25 cellular contexts compared by ENCODE assay signal in the genomic region with DNA sequence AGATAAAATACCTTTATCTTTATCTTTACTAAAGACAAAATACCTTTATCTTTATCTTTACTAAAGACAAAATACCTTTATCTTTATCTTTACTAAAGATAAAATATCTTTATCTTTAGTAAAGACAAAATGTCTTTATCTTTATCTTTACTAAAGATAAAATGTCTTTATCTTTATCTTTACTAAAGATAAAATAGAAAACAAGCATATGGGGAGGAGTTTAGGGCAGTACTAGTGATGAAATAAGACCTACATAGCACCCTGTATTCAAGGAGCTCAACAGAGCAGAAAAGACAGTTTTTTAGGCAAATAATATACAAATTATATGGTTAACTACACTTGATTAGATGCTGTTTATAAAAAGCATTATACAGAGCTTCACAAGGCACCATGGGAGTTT. TPM values are rescaled to one million over a fixed set of nuclear protein-coding genes. Genes with fewer than 3 reads are reported as not detected.
"Had no signal": no experiment of that assay in that cellular context is flagged by ENCODE, and none has a peak within 500 bp of the region (broad histone marks: within the 10 kb centered on the region; RNA-seq: fewer than 3 reads in every experiment).

No MANE protein-coding gene starts in this region.

- H3K4me3 ChIP-seq: adrenal gland, ascending aorta, mucosa of descending colon, neural progenitor cell, sigmoid colon, smooth muscle cell, testis, vagina had no signal

- DNase-seq: adrenal gland, brain microvascular endothelial cell, caudate nucleus, left cardiac atrium, mucosa of descending colon, retina, sigmoid colon, testis had no signal

- ATAC-seq: stimulated activated memory B cell treated with anti-CD40 and anti-IgM and Interleukin-4, amounts not matched to agents 10 μg/mL and 1 μg/mL and 100 μg/mL, for 72 hours had no signal

- H3K36me3 ChIP-seq: adrenal gland, ascending aorta, brain microvascular endothelial cell, neural progenitor cell, sigmoid colon, vagina had no signal

- H3K27me3 Mint-ChIP-seq: activated CD4-positive, alpha-beta memory T cell treated with anti-CD3 and anti-CD28 coated beads, Interleukin-2, amount 10 ng/mL, durations not matched to agents 7 days and 5 days; activated CD4-positive, alpha-beta T cell treated with anti-CD3 and anti-CD28 coated beads, Interleukin-2, amount 10 ng/mL, durations not matched to agents 24 days and 14 days; activated naive CD8-positive, alpha-beta T cell; stimulated activated memory B cell treated with anti-CD40 and anti-IgM and Interleukin-4, amounts not matched to agents 10 μg/mL and 1 μg/mL and 100 μg/mL, for 72 hours had no signal

- H3K27me3 ChIP-seq: adrenal gland, ascending aorta, brain microvascular endothelial cell, sigmoid colon, testis, vagina had no signal

- H3K9me3 ChIP-seq: adrenal gland, ascending aorta, mucosa of descending colon, sigmoid colon, testis, vagina had no signal

- H3K36me3 Mint-ChIP-seq: activated naive CD8-positive, alpha-beta T cell; memory B cell; neural progenitor cell; stimulated activated memory B cell treated with anti-CD40 and anti-IgM and Interleukin-4, amounts not matched to agents 10 μg/mL and 1 μg/mL and 100 μg/mL, for 72 hours; type B pancreatic cell had no signal

- H3K4me1 ChIP-seq: neural progenitor cell, sigmoid colon, testis, vagina had no signal

- H3K9me3 Mint-ChIP-seq: activated CD4-positive, alpha-beta memory T cell treated with anti-CD3 and anti-CD28 coated beads, Interleukin-2, amount 10 ng/mL, durations not matched to agents 7 days and 5 days; memory B cell; neural progenitor cell; stimulated activated memory B cell treated with anti-CD40 and anti-IgM and Interleukin-4, amounts not matched to agents 10 μg/mL and 1 μg/mL and 100 μg/mL, for 72 hours; T-helper 2 cell treated with Interferon-gamma antibody and Interleukin-4, amounts not matched to agents 5 μg/mL and 100 μg/mL, for 36 hours; type B pancreatic cell had no signal

- H3K4me3 Mint-ChIP-seq: activated CD4-positive, alpha-beta memory T cell treated with anti-CD3 and anti-CD28 coated beads, Interleukin-2, amount 10 ng/mL, durations not matched to agents 7 days and 5 days; activated CD4-positive, alpha-beta T cell treated with anti-CD3 and anti-CD28 coated beads, Interleukin-2, amount 10 ng/mL, durations not matched to agents 24 days and 14 days; memory B cell; neural progenitor cell; stimulated activated memory B cell treated with anti-CD40 and anti-IgM and Interleukin-4, amounts not matched to agents 10 μg/mL and 1 μg/mL and 100 μg/mL, for 72 hours; type B pancreatic cell had no signal

- H3K27ac ChIP-seq: adrenal gland, ascending aorta, brain microvascular endothelial cell, neural progenitor cell, sigmoid colon, testis, vagina, VCaP had no signal

- H3K27ac Mint-ChIP-seq: activated CD4-positive, alpha-beta T cell treated with anti-CD3 and anti-CD28 coated beads, Interleukin-2, amount 10 ng/mL, durations not matched to agents 24 days and 14 days; memory B cell; neural progenitor cell; progenitor cell of endocrine pancreas; stimulated activated memory B cell treated with anti-CD40 and anti-IgM and Interleukin-4, amounts not matched to agents 10 μg/mL and 1 μg/mL and 100 μg/mL, for 72 hours; type B pancreatic cell had no signal

- H3K4me1 Mint-ChIP-seq: neural progenitor cell had no signal

RNA-seq across cellular contexts. Expression of gene ANKRD22, which starts 19.3 kb away (rescaled TPM):
- total RNA-seq: activated CD4-positive, alpha-beta T cell treated with anti-CD3 and anti-CD28 coated beads, Interleukin-2, amount 10 ng/mL, durations not matched to agents 24 days and 14 days; ascending aorta; dermis microvascular lymphatic vessel endothelial cell; fibroblast of villous mesenchyme; left cardiac atrium; progenitor cell of endocrine pancreas; sigmoid colon had no signal

RNA-seq across cellular contexts. Expression of gene LIPM, which starts 29.8 kb away (rescaled TPM):
- total RNA-seq: activated CD4-positive, alpha-beta memory T cell treated with anti-CD3 and anti-CD28 coated beads, Interleukin-2, amount 10 ng/mL, durations not matched to agents 7 days and 5 days; activated CD4-positive, alpha-beta T cell treated with anti-CD3 and anti-CD28 coated beads, Interleukin-2, amount 10 ng/mL, durations not matched to agents 24 days and 14 days; adrenal gland; ascending aorta; dermis microvascular lymphatic vessel endothelial cell; epithelial cell of proximal tubule; fibroblast of villous mesenchyme; mucosa of descending colon; osteoblast; progenitor cell of endocrine pancreas; sigmoid colon; testis; vagina had no signal
- polyA plus RNA-seq: adrenal gland, sigmoid colon, smooth muscle cell had no signal
